ENCODE assay signal across 8 cellular contexts in the genomic region with DNA sequence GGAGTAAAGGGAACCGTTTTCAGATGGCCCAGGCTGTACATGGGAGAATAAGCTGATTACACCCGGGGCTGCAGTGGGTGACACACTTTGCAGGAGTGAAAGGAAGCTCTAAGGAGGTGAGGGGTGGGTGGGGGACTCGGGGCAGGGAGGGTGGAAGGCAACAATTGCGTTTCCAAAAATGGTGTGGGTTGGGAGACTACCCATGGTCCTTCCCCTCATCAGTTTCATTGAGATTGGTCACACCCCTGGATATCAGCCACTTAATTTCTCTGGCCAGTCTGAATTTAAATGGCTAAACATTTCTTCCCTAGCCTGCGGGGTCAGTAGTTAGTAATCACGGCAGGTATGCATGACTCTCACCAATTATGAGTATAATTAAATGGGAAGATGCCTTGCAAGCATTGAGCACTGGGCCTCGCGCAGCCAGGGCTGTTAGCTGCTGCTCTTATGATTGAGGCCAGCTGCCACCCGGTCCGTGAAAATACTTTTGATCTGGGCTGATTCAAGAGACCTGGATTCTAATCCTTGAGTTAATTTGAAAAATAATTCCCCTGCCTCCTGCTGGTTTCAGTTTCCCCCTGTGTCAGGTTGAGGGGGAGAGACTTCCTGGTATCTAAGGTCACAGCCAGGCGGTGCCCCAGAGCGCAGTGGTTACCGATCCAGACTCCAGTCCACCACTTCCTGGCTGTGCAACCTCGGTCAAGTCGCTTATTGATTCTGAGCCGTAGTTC. TPM values are rescaled to one million over a fixed set of nuclear protein-coding genes. Genes with fewer than 3 reads are reported as not detected.
DNase-seq lines count a peak whose midpoint lies in the region; ATAC-seq lines count a peak whose summit lies in the region.

No MANE protein-coding gene starts in this region.

- peaks cover 76% of the 10 kb centered on the region for H3K4me1 ChIP-seq in effector memory CD4-positive, alpha-beta T cell (ENCODE audit: control insufficient read depth, insufficient read depth, low read length, poor library complexity, severe bottlenecking)
- peaks cover 22% of the 10 kb centered on the region for H3K4me1 ChIP-seq in mesendoderm (ENCODE audit: control insufficient read depth, low read depth, low read length)

- no peaks in the 10 kb centered on the region for H3K36me3 ChIP-seq in effector memory CD4-positive, alpha-beta T cell (ENCODE audit: control insufficient read depth, insufficient read depth, low read length)
- no peaks in the 10 kb centered on the region for H3K36me3 ChIP-seq in mesendoderm (ENCODE audit: control insufficient read depth, insufficient read depth, low read length)

- H3K18ac ChIP-seq in mesendoderm (ENCODE audit: low read length), result no peak overlapping the region

- H2AK5ac ChIP-seq in mesendoderm (ENCODE audit: low read length), result no peak overlapping the region

- H2BK5ac ChIP-seq in mesendoderm (ENCODE audit: low read length), result no peak overlapping the region

- H4K8ac ChIP-seq in mesendoderm (ENCODE audit: low read depth, low read length), result no peak overlapping the region

- no peak overlapping the region for H3K9ac ChIP-seq in mesendoderm (ENCODE audit: low read length)

- ATAC-seq in HG02885 (IDR thresholded peaks at IDR 0.05; ENCODE audit: poor library complexity, unreplicated experiment), result peak; percentile 56

- H4K5ac ChIP-seq in mesendoderm (ENCODE audit: low read length), result no peak overlapping the region

- H3K79me1 ChIP-seq in mesendoderm (ENCODE audit: low read length), result peaks cover 28% of the 10 kb centered on the region

- no peaks in the 10 kb centered on the region for H3K27me3 ChIP-seq in effector memory CD4-positive, alpha-beta T cell (replicated peaks; ENCODE audit: control insufficient read depth, insufficient read depth, low read length, poor library complexity, severe bottlenecking)
- H3K27me3 ChIP-seq in mesendoderm (ENCODE audit: insufficient read depth, low read length, poor library complexity), result no peaks in the 10 kb centered on the region

- H2BK15ac ChIP-seq in mesendoderm (replicated peaks; ENCODE audit: low read depth), result no peak overlapping the region

- H3K9me3 ChIP-seq in effector memory CD4-positive, alpha-beta T cell (ENCODE audit: control insufficient read depth, low read length), result no peaks in the 10 kb centered on the region

- peak overlapping the region; percentile 15 for H3K4me3 ChIP-seq in effector memory CD4-positive, alpha-beta T cell (ENCODE audit: insufficient read depth, low read depth, low read length, poor library complexity, severe bottlenecking)
- H3K4me3 ChIP-seq in mesendoderm (ENCODE audit: low read length), result no peak overlapping the region

- no peak overlapping the region for H3K4me2 ChIP-seq in mesendoderm (ENCODE audit: low read length)

- no peak overlapping the region for H3K23ac ChIP-seq in mesendoderm (ENCODE audit: low read length)

- H3K4ac ChIP-seq in mesendoderm (ENCODE audit: low read depth, low read length), result no peak overlapping the region

- H3K56ac ChIP-seq in mesendoderm (ENCODE audit: low read length), result no peak overlapping the region

- no peak overlapping the region for H2BK120ac ChIP-seq in mesendoderm (ENCODE audit: low read depth, low read length)

- DNase-seq in activated gamma-delta T cell treated with Interleukin-2 at 50 U/mL for 16 hours, result peak; percentile 46
- no peak for DNase-seq in activated gamma-delta T cell (lab: John Stamatoyannopoulos, UW)
- peak; percentile 78 for DNase-seq in SKM-1 treated with dmso at 0.1 percent for 144 hours (lab: John Stamatoyannopoulos, UW; ENCODE audit: unreplicated experiment)
- peak; percentile 49 to 54 (median 54) for DNase-seq in effector memory CD4-positive, alpha-beta T cell
- no peak for DNase-seq in cerebellar nuclear complex (lab: John Stamatoyannopoulos, UW)
- no peak for DNase-seq in NCI-H2196 treated with DMSO at 0.1 percent for 48 hours (lab: John Stamatoyannopoulos, UW; ENCODE audit: unreplicated experiment)
- no peak for DNase-seq in mesendoderm

- H3K27ac ChIP-seq in effector memory CD4-positive, alpha-beta T cell (ENCODE audit: insufficient read depth, low read length, poor library complexity, severe bottlenecking), result peak overlapping the region; percentile 93
- H3K27ac ChIP-seq in mesendoderm (ENCODE audit: low read depth, low read length), result no peak overlapping the region

- peaks cover 30% of the 10 kb centered on the region for H3K79me2 ChIP-seq in mesendoderm (ENCODE audit: control insufficient read depth, insufficient read depth, low read length)

- no CpG with 5 or more reads among the region's 16 CpGs for WGBS in mesendoderm (ENCODE audit: extremely low coverage, insufficient coverage, low lambda C conversion rate)

RNA-seq across cellular contexts. Expression of gene SLC6A6, which starts 23.3 kb away (rescaled TPM):
- 50.8 TPM for polyA plus RNA-seq in mesendoderm (2013, experiment 1 of 2)
- 51.5 TPM for polyA plus RNA-seq in mesendoderm (2013, experiment 2 of 2)

Comparison
In these comparisons a context has a peak if more than half of its experiments do, and no peak if none do; other contexts are left out.
1. DNase-seq: peak in activated gamma-delta T cell treated with Interleukin-2 at 50 U/mL for 16 hours (single experiment), SKM-1 treated with dmso at 0.1 percent for 144 hours (single experiment) and effector memory CD4-positive, alpha-beta T cell (3 of 3); none in activated gamma-delta T cell (single experiment), cerebellar nuclear complex (0 of 2), NCI-H2196 treated with DMSO at 0.1 percent for 48 hours (single experiment) and mesendoderm (single experiment).